9 cellular contexts compared by ENCODE assay signal in genomic region chr1:233905416-233906051, GRCh38. TPM values are rescaled to one million over a fixed set of nuclear protein-coding genes. Genes with fewer than 3 reads are reported as not detected.
DNase-seq lines count a peak whose midpoint lies in the region; ATAC-seq lines count a peak whose summit lies in the region.
"Had no signal": no experiment of that assay in that cellular context is flagged by ENCODE, and none has a peak within 500 bp of the region (broad histone marks: within the 10 kb centered on the region; RNA-seq: fewer than 3 reads in every experiment).

No MANE protein-coding gene starts in this region.

- peaks cover 0 to 4% of the 10 kb centered on the region in 2 donors for H3K9me3 Mint-ChIP-seq in stimulated activated naive CD8-positive, alpha-beta T cell treated with anti-CD3 and anti-CD28 coated beads, Interleukin-15, amount 100 ng/mL, for 72 hours

- H3K27me3 ChIP-seq in ectodermal cell (ENCODE audit: control insufficient read depth, insufficient read depth, low read length, poor library complexity, severe bottlenecking) (peaks cover 58% of the 10 kb centered on the region), mesendoderm (ENCODE audit: insufficient read depth, low read length, poor library complexity) (peaks cover 12% of the 10 kb centered on the region)

- no peaks in the 10 kb centered on the region for H3K9me3 ChIP-seq in ectodermal cell (ENCODE audit: control insufficient read depth, low read length)

- peaks cover 7% of the 10 kb centered on the region for H3K4me1 ChIP-seq in ectodermal cell (ENCODE audit: control insufficient read depth, insufficient read depth, low read length)
- H3K4me1 ChIP-seq in mesendoderm (ENCODE audit: control insufficient read depth, low read depth, low read length) = no peaks in the 10 kb centered on the region

- peaks cover 15% of the 10 kb centered on the region for H3K4me1 Mint-ChIP-seq in stimulated activated naive CD8-positive, alpha-beta T cell treated with anti-CD3 and anti-CD28 coated beads, Interleukin-15, amount 100 ng/mL, for 72 hours

- H2BK120ac ChIP-seq in mesendoderm (ENCODE audit: low read depth, low read length) = no peak overlapping the region

- no peak overlapping the region for H2BK5ac ChIP-seq in mesendoderm (ENCODE audit: low read length)

- peaks cover 84% of the 10 kb centered on the region for H3K27me3 Mint-ChIP-seq in stimulated activated naive CD8-positive, alpha-beta T cell treated with anti-CD3 and anti-CD28 coated beads, Interleukin-15, amount 100 ng/mL, for 72 hours

- no peaks in the 10 kb centered on the region for H3K79me2 ChIP-seq in mesendoderm (ENCODE audit: control insufficient read depth, insufficient read depth, low read length)

- H3K79me1 ChIP-seq in mesendoderm (ENCODE audit: low read length) = no peaks in the 10 kb centered on the region

- no peak overlapping the region for H3K18ac ChIP-seq in mesendoderm (ENCODE audit: low read length)

- no peak overlapping the region for H2BK15ac ChIP-seq in mesendoderm (replicated peaks; ENCODE audit: low read depth)

- H3K4me3 ChIP-seq in ectodermal cell (ENCODE audit: insufficient read depth, low read depth, low read length) (peak overlapping the region; percentile 56), mesendoderm (ENCODE audit: low read length) (no peak overlapping the region)

- peak overlapping the region; percentile 80 for H3K4me2 ChIP-seq in mesendoderm (ENCODE audit: low read length)

- H4K5ac ChIP-seq in mesendoderm (ENCODE audit: low read length) = no peak overlapping the region

- H3K23ac ChIP-seq in mesendoderm (ENCODE audit: low read length) = no peak overlapping the region

- DNase-seq in ACHN (peak; percentile 56), NCI-H69 (lab: John Stamatoyannopoulos, UW) (peak; percentile 45), mesendoderm (peak; percentile 5), NCI-H2196 (lab: John Stamatoyannopoulos, UW; ENCODE audit: unreplicated experiment) (no peak), GF-D8 (lab: John Stamatoyannopoulos, UW) (no peak)
- DNase-seq in stimulated activated naive CD8-positive, alpha-beta T cell treated with anti-CD3 and anti-CD28 coated beads, Interleukin-15, amount 100 ng/mL, for 72 hours = no peak
- DNase-seq: EL had no signal

- WGBS in ectodermal cell, 2 experiments = 6 to 9% methylated on average over 40 of the region's 40 CpGs
- no CpG with 5 or more reads among the region's 40 CpGs for WGBS in mesendoderm (ENCODE audit: extremely low coverage, insufficient coverage, low lambda C conversion rate)

- peak overlapping the region; percentile 60 for H3K9ac ChIP-seq in mesendoderm (ENCODE audit: low read length)

- in situ Hi-C loops in ACHN (cut with HindIII; ENCODE audit: low pct_ligation_motif_present, low pct_unique_long_range_greater_than_20kb, low sequenced_read_pairs) = no loop called here

- H2AK5ac ChIP-seq in mesendoderm (ENCODE audit: low read length) = no peak overlapping the region

- no peak overlapping the region for H3K4me3 Mint-ChIP-seq in stimulated activated naive CD8-positive, alpha-beta T cell treated with anti-CD3 and anti-CD28 coated beads, Interleukin-15, amount 100 ng/mL, for 72 hours

- H3K27ac Mint-ChIP-seq in stimulated activated naive CD8-positive, alpha-beta T cell treated with anti-CD3 and anti-CD28 coated beads, Interleukin-15, amount 100 ng/mL, for 72 hours = no peak overlapping the region

- H3K56ac ChIP-seq in mesendoderm (ENCODE audit: low read length) = peak overlapping the region; percentile 65

- ATAC-seq in HG02759 (IDR thresholded peaks at IDR 0.05; ENCODE audit: unreplicated experiment) = no peak
- no peak for ATAC-seq in stimulated activated naive CD8-positive, alpha-beta T cell treated with anti-CD3 and anti-CD28 coated beads, Interleukin-15, amount 100 ng/mL, for 72 hours

- no peak overlapping the region for H3K27ac ChIP-seq in ectodermal cell (ENCODE audit: insufficient read depth, low read depth, low read length, poor library complexity, severe bottlenecking)
- H3K27ac ChIP-seq in mesendoderm (ENCODE audit: low read depth, low read length) = no peak overlapping the region

- H3K4ac ChIP-seq in mesendoderm (ENCODE audit: low read depth, low read length) = no peak overlapping the region

- H3K36me3 ChIP-seq in ectodermal cell (ENCODE audit: control insufficient read depth, insufficient read depth, low read length) (no peaks in the 10 kb centered on the region), mesendoderm (ENCODE audit: control insufficient read depth, insufficient read depth, low read length) (no peaks in the 10 kb centered on the region)

- H4K8ac ChIP-seq in mesendoderm (ENCODE audit: low read depth, low read length) = no peak overlapping the region

RNA-seq across cellular contexts. Expression of gene SLC35F3, which starts 1.1 kb away (rescaled TPM):
- polyA plus RNA-seq in ectodermal cell (2013, experiment 1 of 4) = 1.3 TPM
- 0.85 TPM for polyA plus RNA-seq in ectodermal cell (2013, experiment 2 of 4)
- 0.59 TPM for polyA plus RNA-seq in ectodermal cell (2013, experiment 3 of 4)
- polyA plus RNA-seq in ectodermal cell (2013, experiment 4 of 4) = 0.73 TPM
- 0.97 TPM for polyA plus RNA-seq in mesendoderm (2013, experiment 1 of 2)
- polyA plus RNA-seq in mesendoderm (2013, experiment 2 of 2) = 0.92 TPM

Comparison
In these comparisons a context has a peak if more than half of its experiments do, and no peak if none do; other contexts are left out.
1. DNase-seq: peak in ACHN (single experiment), NCI-H69 (single experiment) and mesendoderm (single experiment); none in NCI-H2196 (single experiment), stimulated activated naive CD8-positive, alpha-beta T cell treated with anti-CD3 and anti-CD28 coated beads, Interleukin-15, amount 100 ng/mL, for 72 hours (0 of 2) and GF-D8 (single experiment).